18 cellular contexts compared by ENCODE assay signal in the genomic region with DNA sequence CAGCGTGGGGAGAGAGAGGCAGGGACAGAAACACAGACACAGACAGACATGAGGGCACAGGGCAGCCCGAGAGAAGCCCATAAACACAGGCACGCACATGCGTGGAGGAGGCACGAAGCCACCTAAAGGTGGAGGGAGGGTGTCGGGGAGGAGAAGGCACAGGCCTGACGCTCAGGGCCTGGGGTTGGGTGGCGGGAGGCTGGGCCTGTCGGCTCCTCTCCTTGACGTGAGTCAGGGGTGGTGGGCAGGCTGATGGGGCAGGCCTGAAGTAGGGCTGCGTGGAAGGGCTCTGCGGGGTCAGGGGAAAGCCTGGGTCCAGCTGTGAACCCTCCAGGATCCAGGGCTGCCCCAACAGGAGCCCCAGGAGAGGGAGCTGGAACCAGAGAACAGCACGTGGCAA.
DNase-seq lines count a peak whose midpoint lies in the region; ATAC-seq and TF ChIP-seq lines count a peak whose summit lies in the region.
"Had no signal": no experiment of that assay in that cellular context is flagged by ENCODE, and none has a peak within 500 bp of the region (broad histone marks: within the 10 kb centered on the region; RNA-seq: fewer than 3 reads in every experiment).

No MANE protein-coding gene starts in this region.

- TF ChIP-seq CTCF in RWPE1 (conservative IDR thresholded peaks at IDR 0.05; ENCODE audit: low read depth) (no peak), brain (conservative IDR thresholded peaks at IDR 0.05) (no peak), neural crest cell (conservative IDR thresholded peaks at IDR 0.05) (no peak)

- H3K27ac Mint-ChIP-seq in activated CD4-positive, alpha-beta T cell treated with anti-CD3 and anti-CD28 coated beads, Interleukin-2, amount 10 ng/mL, durations not matched to agents 24 days and 14 days, result peak overlapping the region; percentile 7
- H3K27ac Mint-ChIP-seq in brain (peak overlapping the region in 4 of 5 experiments; percentile 26 to 92 (median 81)), neural crest cell (ENCODE audit: unreplicated experiment) (peak overlapping the region; percentile 87)
- H3K27ac Mint-ChIP-seq: activated CD4-positive, alpha-beta T cell treated with anti-CD3 and anti-CD28 coated beads, Interleukin-2, amount 10 ng/mL, durations not matched to agents 7 days and 5 days had no signal

- no peak overlapping the region for H3K4me3 Mint-ChIP-seq in activated CD4-positive, alpha-beta T cell treated with anti-CD3 and anti-CD28 coated beads, Interleukin-2, amount 10 ng/mL, durations not matched to agents 24 days and 14 days
- peak overlapping the region in 2 of 5 experiments; percentile 2 to 11 for H3K4me3 Mint-ChIP-seq in brain
- H3K4me3 Mint-ChIP-seq in neural crest cell, result no peak overlapping the region
- H3K4me3 Mint-ChIP-seq: activated CD4-positive, alpha-beta T cell treated with anti-CD3 and anti-CD28 coated beads, Interleukin-2, amount 10 ng/mL, durations not matched to agents 7 days and 5 days; activated T-cell treated with anti-CD3 and anti-CD28 coated beads, Interleukin-2, amount 50 U/mL, for 4 hours; immature natural killer cell; natural killer cell treated with Interleukin-12 subunit alpha and Interleukin-12 subunit beta and Interleukin-15 and Interleukin-18, amount 100 ng/mL, for 72 hours had no signal

- intact Hi-C loops in activated CD4-positive, alpha-beta T cell treated with anti-CD3 and anti-CD28 coated beads, Interleukin-2, amount 10 ng/mL, durations not matched to agents 24 days and 14 days (cut with micrococcal nuclease), result no loop called here

- peaks cover 5% of the 10 kb centered on the region for H3K4me1 Mint-ChIP-seq in activated CD4-positive, alpha-beta T cell treated with anti-CD3 and anti-CD28 coated beads, Interleukin-2, amount 10 ng/mL, durations not matched to agents 24 days and 14 days
- H3K4me1 Mint-ChIP-seq in brain (no peaks in the 10 kb centered on the region), neural crest cell (peaks cover 34% of the 10 kb centered on the region)

- POLR2A ChIA-PET in RWPE1 (lab: Yijun Ruan, JAX; ENCODE audit: low non-redundant PET), result no interaction called here

- CTCF ChIA-PET in RWPE1 (lab: Yijun Ruan, JAX), result interaction anchor here (0.6 kb wide), 1 partner anchor 14 kb away, joined by 3 read pairs; no protein-coding TSS in a partner anchor

- ATAC-seq in GM18520 (IDR thresholded peaks at IDR 0.05; ENCODE audit: unreplicated experiment) (no peak), GM18870 (IDR thresholded peaks at IDR 0.05; ENCODE audit: unreplicated experiment) (no peak)
- ATAC-seq: natural killer cell treated with Interleukin-12 subunit alpha and Interleukin-12 subunit beta and Interleukin-15 and Interleukin-18, amount 100 ng/mL, for 72 hours had no signal

- peaks cover 2% of the 10 kb centered on the region for H3K27me3 Mint-ChIP-seq in activated CD4-positive, alpha-beta T cell treated with anti-CD3 and anti-CD28 coated beads, Interleukin-2, amount 10 ng/mL, durations not matched to agents 24 days and 14 days
- H3K27me3 Mint-ChIP-seq in brain, result no peaks in the 10 kb centered on the region
- H3K27me3 Mint-ChIP-seq in neural crest cell (ENCODE audit: low read depth), result no peaks in the 10 kb centered on the region

- H3K36me3 Mint-ChIP-seq in activated CD4-positive, alpha-beta T cell treated with anti-CD3 and anti-CD28 coated beads, Interleukin-2, amount 10 ng/mL, durations not matched to agents 24 days and 14 days (ENCODE audit: low read depth), result no peaks in the 10 kb centered on the region
- H3K36me3 Mint-ChIP-seq in brain (no peaks in the 10 kb centered on the region), neural crest cell (ENCODE audit: low read depth) (no peaks in the 10 kb centered on the region)
- H3K36me3 Mint-ChIP-seq: immature natural killer cell; natural killer cell treated with Interleukin-12 subunit alpha and Interleukin-12 subunit beta and Interleukin-15 and Interleukin-18, amount 100 ng/mL, for 72 hours had no signal

- H3K27ac ChIP-seq in RWPE1, result 0 out of 2 replicates have a peak overlapping the region, but pooled peaks have one; percentile 3
- H3K27ac ChIP-seq: SJSA1 had no signal

- no peak for DNase-seq in activated CD4-positive, alpha-beta T cell treated with anti-CD3 and anti-CD28 coated beads, Interleukin-2, amount 10 ng/mL, durations not matched to agents 24 days and 14 days
- no peak for DNase-seq in activated CD4-positive, alpha-beta T cell treated with anti-CD3 and anti-CD28 coated beads, Interleukin-2, amount 50 U/mL, for 1 hour
- DNase-seq in RWPE1 (ENCODE audit: low spot score), result no peak
- DNase-seq in neural crest cell (ENCODE audit: low read depth, low spot score), result no peak
- DNase-seq in midbrain (lab: John Stamatoyannopoulos, UW), result no peak
- DNase-seq: activated CD4-positive, alpha-beta T cell treated with anti-CD3 and anti-CD28 coated beads, Interleukin-2, amount 10 ng/mL, durations not matched to agents 7 days and 5 days; activated T-cell treated with anti-CD3 and anti-CD28 coated beads, Interleukin-2, amount 50 U/mL, for 4 hours; immature natural killer cell; Karpas-422; NCI-H2081 treated with DMSO at 0.1 percent for 48 hours; OCI-M1; retina; stimulated activated CD4-positive, alpha-beta T cell treated with anti-CD3 and anti-CD28 coated beads, Interleukin-12 subunit alpha, Interleukin-12 subunit beta, amount 100 ng/mL, for 4 hours had no signal

- no peaks in the 10 kb centered on the region for H3K9me3 Mint-ChIP-seq in activated CD4-positive, alpha-beta T cell treated with anti-CD3 and anti-CD28 coated beads, Interleukin-2, amount 10 ng/mL, durations not matched to agents 24 days and 14 days
- H3K9me3 Mint-ChIP-seq in brain, result peaks cover 0 to 3% (median 0%) of the 10 kb centered on the region in 5 experiments
- no peaks in the 10 kb centered on the region for H3K9me3 Mint-ChIP-seq in neural crest cell
- H3K9me3 Mint-ChIP-seq: activated CD4-positive, alpha-beta T cell treated with anti-CD3 and anti-CD28 coated beads, Interleukin-2, amount 10 ng/mL, durations not matched to agents 7 days and 5 days; activated T-cell treated with anti-CD3 and anti-CD28 coated beads, Interleukin-2, amount 50 U/mL, for 4 hours; immature natural killer cell; natural killer cell treated with Interleukin-12 subunit alpha and Interleukin-12 subunit beta and Interleukin-15 and Interleukin-18, amount 100 ng/mL, for 72 hours had no signal

Comparison
In these comparisons a context has a peak if more than half of its experiments do, and no peak if none do; other contexts are left out.
1. H3K27ac Mint-ChIP-seq: peak in every context shown above with its lines; median percentile 87 in neural crest cell; 81 in brain; 7 in activated CD4-positive, alpha-beta T cell treated with anti-CD3 and anti-CD28 coated beads, Interleukin-2, amount 10 ng/mL, durations not matched to agents 24 days and 14 days.